ENCODE assay signal across 1 cellular context in the genomic region with DNA sequence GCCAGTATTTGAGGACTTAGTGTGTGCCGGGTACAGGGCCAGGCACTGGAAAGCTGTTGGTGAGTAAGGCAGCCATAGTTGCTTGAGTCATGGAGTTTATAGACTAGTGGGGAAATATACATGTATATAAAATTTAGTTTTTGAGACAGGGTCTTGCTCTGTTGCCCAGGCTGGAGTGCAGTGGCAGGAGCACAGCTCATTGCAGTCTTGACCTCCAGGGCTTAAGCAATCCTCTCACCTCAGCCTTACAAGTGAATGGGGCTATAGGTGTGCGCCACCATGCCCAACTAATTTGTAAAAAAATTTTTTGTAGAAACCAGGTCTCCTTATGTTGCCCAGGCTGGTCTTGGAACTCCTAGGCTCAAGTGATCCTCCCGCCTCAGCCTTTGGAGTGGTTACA.
TF ChIP-seq lines count a peak whose summit lies in the region.

No MANE protein-coding gene starts in this region.

TF ChIP-seq in WTC11, 78 proteins besides CTCF, POLR2A, EP300 and RAD21:
- TF ChIP-seq PRDM15 (CRISPR knock-in tag; IDR thresholded peaks at IDR 0.05) (no peak), ELF4 (CRISPR knock-in tag; IDR thresholded peaks at IDR 0.05; ENCODE audit: low read depth) (no peak), ZNF121 (CRISPR knock-in tag; IDR thresholded peaks at IDR 0.05) (peak; percentile 26; the same call in 1 of the 2 replicates), HMGXB4 (CRISPR knock-in tag; IDR thresholded peaks at IDR 0.05) (no peak), ESRRA (CRISPR knock-in tag; IDR thresholded peaks at IDR 0.05; ENCODE audit: borderline replicate concordance) (no peak), RELA (CRISPR knock-in tag; IDR thresholded peaks at IDR 0.05; ENCODE audit: borderline replicate concordance) (no peak)
